8 cellular contexts compared by ENCODE assay signal in the genomic region with DNA sequence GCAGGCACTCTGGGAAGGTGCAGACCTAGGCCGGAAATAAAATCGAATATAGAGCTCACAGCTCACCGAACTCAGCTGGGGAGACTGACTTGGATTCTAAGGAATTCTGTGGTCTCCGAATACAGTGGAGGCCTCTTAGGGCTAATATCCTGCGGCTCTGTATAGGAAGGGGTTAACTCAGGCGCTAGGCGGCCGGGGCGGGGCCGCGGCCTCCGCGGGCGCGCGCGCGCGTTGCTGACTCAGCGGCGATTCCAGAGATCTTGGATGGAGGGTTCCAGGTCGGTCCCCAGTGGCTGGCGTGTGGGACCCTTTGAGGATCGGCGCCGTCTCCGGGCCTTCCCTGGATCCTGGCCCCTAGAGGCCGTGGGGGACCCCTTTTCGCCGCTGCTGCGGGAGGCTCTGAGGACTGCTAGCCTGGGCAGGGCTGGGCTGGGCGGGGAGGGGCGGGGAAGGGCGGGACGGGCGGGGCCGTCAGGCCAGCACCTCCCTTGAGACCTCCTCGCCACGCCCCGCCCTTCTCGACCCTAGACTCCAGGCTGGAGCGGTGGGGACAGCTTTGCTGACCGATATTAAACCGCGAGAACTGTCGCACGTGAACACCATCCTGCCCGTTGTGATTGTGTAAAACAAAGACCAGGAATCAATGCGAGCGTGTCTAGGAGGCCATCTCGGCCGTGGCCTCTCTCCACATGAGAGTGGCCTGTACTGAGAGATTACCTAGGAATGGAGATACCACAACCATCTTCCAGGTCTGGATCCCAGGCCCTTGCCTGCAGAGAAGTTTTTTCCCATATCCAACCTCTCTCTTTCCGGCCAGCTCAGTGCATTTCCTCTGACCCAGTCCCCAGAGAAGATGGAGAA.
DNase-seq lines count a peak whose midpoint lies in the region; ATAC-seq lines count a peak whose summit lies in the region.

No MANE protein-coding gene starts in this region.

- H3K4me1 Mint-ChIP-seq in central memory CD8-positive, alpha-beta T cell = peaks cover 62% of the 10 kb centered on the region

- DNase-seq in ELR (ENCODE audit: low read depth) = peak; percentile 97
- peak; percentile 77 to 89 for DNase-seq in NCI-H446 (lab: John Stamatoyannopoulos, UW)
- DNase-seq in activated CD4-positive, CD25-positive, alpha-beta regulatory T cell treated with anti-CD3 and anti-CD28 coated beads, Interleukin-2, amount 50 U/mL, for 72 hours = peak; percentile 85
- DNase-seq in central memory CD8-positive, alpha-beta T cell (ENCODE audit: low spot score in 2 of 2) = peak; percentile 50
- peak; percentile 98 for DNase-seq in islet precursor cell
- DNase-seq in stimulated activated CD4-positive, alpha-beta T cell treated with anti-CD3 and anti-CD28 coated beads, Interleukin-12 subunit alpha, Interleukin-12 subunit beta, amount 100 ng/mL, for 24 hours (ENCODE audit: low read depth in 2 of 2) = peak; percentile 60 to 77

- H3K9me3 Mint-ChIP-seq in central memory CD8-positive, alpha-beta T cell = no peaks in the 10 kb centered on the region

- peaks cover 11% of the 10 kb centered on the region for H3K36me3 Mint-ChIP-seq in central memory CD8-positive, alpha-beta T cell (ENCODE audit: insufficient read depth)

- peak; percentile 19 for ATAC-seq in HG03039 (IDR thresholded peaks at IDR 0.05; ENCODE audit: unreplicated experiment)
- peak; percentile 11 for ATAC-seq in central memory CD8-positive, alpha-beta T cell (replicated peaks; ENCODE audit: extremely low read depth, poor library complexity, severe bottlenecking)
- no peak for ATAC-seq in HG03439 (IDR thresholded peaks at IDR 0.05; ENCODE audit: unreplicated experiment)

- H3K4me3 Mint-ChIP-seq in central memory CD8-positive, alpha-beta T cell = peak overlapping the region; percentile 85

- H3K27ac Mint-ChIP-seq in central memory CD8-positive, alpha-beta T cell (ENCODE audit: low read depth) = no peak overlapping the region

- H3K27me3 Mint-ChIP-seq in central memory CD8-positive, alpha-beta T cell = peaks cover 54% of the 10 kb centered on the region
